11 cellular contexts compared by ENCODE assay signal in genomic region chr1:153526132-153526543, GRCh38. TPM values are rescaled to one million over a fixed set of nuclear protein-coding genes. Genes with fewer than 3 reads are reported as not detected.
A peak's percentile ranks its signal among the peaks of the same experiment; 100 is the strongest.
DNase-seq lines count a peak whose midpoint lies in the region; ATAC-seq and TF ChIP-seq lines count a peak whose summit lies in the region.
"Had no signal": no experiment of that assay in that cellular context is flagged by ENCODE, and none has a peak within 500 bp of the region (broad histone marks: within the 10 kb centered on the region; RNA-seq: fewer than 3 reads in every experiment).

No MANE protein-coding gene starts in this region.

- no peak overlapping the region for H3K4me3 Mint-ChIP-seq in brain
- no peak overlapping the region for H3K4me3 Mint-ChIP-seq in nephron
- no peak overlapping the region for H3K4me3 Mint-ChIP-seq in Calu3 (ENCODE audit: low read depth, unreplicated experiment)

- intact Hi-C loops in Calu3 (cut with micrococcal nuclease; ENCODE audit: unreplicated experiment): no loop called here

- H3K4me1 Mint-ChIP-seq in brain (peaks cover 25% of the 10 kb centered on the region), nephron (peaks cover 10% of the 10 kb centered on the region), Calu3 (ENCODE audit: low read depth, unreplicated experiment) (peaks cover 18% of the 10 kb centered on the region)

- peak; percentile 93 for DNase-seq in DMS153 treated with DMSO at 0.1 percent for 48 hours (lab: John Stamatoyannopoulos, UW; ENCODE audit: unreplicated experiment)
- peak; percentile 69 for DNase-seq in NCI-H2196 (lab: John Stamatoyannopoulos, UW; ENCODE audit: unreplicated experiment)
- DNase-seq in cerebellar cortex (ENCODE audit: low spot score): no peak
- no peak for DNase-seq in Calu3
- DNase-seq in GM19240 (ENCODE audit: insufficient read length, low spot score): no peak
- DNase-seq: activated CD4-positive, alpha-beta T cell treated with anti-CD3 and anti-CD28 coated beads for 1 hour; foreskin fibroblast; left lung had no signal

- TF ChIP-seq CTCF in brain (conservative IDR thresholded peaks at IDR 0.05) (no peak), nephron (IDR thresholded peaks at IDR 0.05; ENCODE audit: unreplicated experiment in 3 of 3) (no peak), Calu3 (IDR thresholded peaks at IDR 0.05; ENCODE audit: unreplicated experiment) (no peak)

- no TSS peak for BruUV-seq in Calu3 (replicated peaks; lab: Mats Ljungman, UMichigan)

- CTCF ChIA-PET in Calu3 (lab: Charles Lee): interaction anchor here (1.6 to 2.0 kb wide), 2 partner anchors 11 to 42 kb away, joined by 5 to 11 read pairs; no protein-coding TSS in a partner anchor

- H3K36me3 Mint-ChIP-seq in brain (no peaks in the 10 kb centered on the region), nephron (ENCODE audit: low read depth) (no peaks in the 10 kb centered on the region), Calu3 (ENCODE audit: insufficient read depth, unreplicated experiment) (peaks cover 21% of the 10 kb centered on the region)

- H3K27me3 Mint-ChIP-seq in brain: no peaks in the 10 kb centered on the region
- H3K27me3 Mint-ChIP-seq in nephron (ENCODE audit: low read depth): no peaks in the 10 kb centered on the region
- H3K27me3 Mint-ChIP-seq in Calu3 (ENCODE audit: unreplicated experiment): no peaks in the 10 kb centered on the region

- H3K9me3 Mint-ChIP-seq in brain (peaks cover 0 to 2% (median 0%) of the 10 kb centered on the region in 5 experiments), nephron (no peaks in the 10 kb centered on the region), Calu3 (ENCODE audit: low read depth, unreplicated experiment) (no peaks in the 10 kb centered on the region)

- peak overlapping the region in 4 of 5 experiments; percentile 10 to 64 (median 47) for H3K27ac Mint-ChIP-seq in brain
- peak overlapping the region in 2 of 3 experiments; percentile 2 to 10 for H3K27ac Mint-ChIP-seq in nephron
- H3K27ac Mint-ChIP-seq in Calu3 (ENCODE audit: unreplicated experiment): no peak overlapping the region

- ATAC-seq in GM19035 (IDR thresholded peaks at IDR 0.05; ENCODE audit: unreplicated experiment): no peak

RNA-seq across cellular contexts. Expression of gene S100A6, which starts 9.7 kb away (rescaled TPM):
- polyA plus RNA-seq in brain (ENCODE audit: insufficient read depth, low read depth, low replicate concordance): 341 TPM
- total RNA-seq in Calu3 (2022): 1,521 and 2,023 TPM in 2 replicates

RNA-seq across cellular contexts. Expression of gene S100A5, which starts 14.6 kb away (rescaled TPM):
- not detected for polyA plus RNA-seq in brain (ENCODE audit: insufficient read depth, low read depth, low replicate concordance)
- total RNA-seq in Calu3 (2022): not detected in 2 replicates

RNA-seq across cellular contexts. Expression of gene S100A4, which starts 19.5 kb away (rescaled TPM):
- 8.1 TPM for polyA plus RNA-seq in brain (ENCODE audit: insufficient read depth, low read depth, low replicate concordance)
- 19.8 and 20.5 TPM in 2 replicates for total RNA-seq in Calu3 (2022)

RNA-seq across cellular contexts. Expression of gene S100A3, which starts 22.9 kb away (rescaled TPM):
- polyA plus RNA-seq in brain (ENCODE audit: insufficient read depth, low read depth, low replicate concordance): 0.71 TPM
- total RNA-seq in Calu3 (2022): not detected in 2 replicates

RNA-seq across cellular contexts. Expression of gene S100A2, which starts 39.5 kb away (rescaled TPM):
- polyA plus RNA-seq in brain (ENCODE audit: insufficient read depth, low read depth, low replicate concordance): 1.5 TPM
- 11.1 and 14.1 TPM in 2 replicates for total RNA-seq in Calu3 (2022)

Comparison
In these comparisons a context has a peak if more than half of its experiments do, and no peak if none do; other contexts are left out.
1. DNase-seq: peak in DMS153 treated with DMSO at 0.1 percent for 48 hours (single experiment) and NCI-H2196 (single experiment); none in cerebellar cortex (single experiment), Calu3 (single experiment) and GM19240 (single experiment).